Comparison of ENCODE assay signal across 24 cellular contexts in the genomic region with DNA sequence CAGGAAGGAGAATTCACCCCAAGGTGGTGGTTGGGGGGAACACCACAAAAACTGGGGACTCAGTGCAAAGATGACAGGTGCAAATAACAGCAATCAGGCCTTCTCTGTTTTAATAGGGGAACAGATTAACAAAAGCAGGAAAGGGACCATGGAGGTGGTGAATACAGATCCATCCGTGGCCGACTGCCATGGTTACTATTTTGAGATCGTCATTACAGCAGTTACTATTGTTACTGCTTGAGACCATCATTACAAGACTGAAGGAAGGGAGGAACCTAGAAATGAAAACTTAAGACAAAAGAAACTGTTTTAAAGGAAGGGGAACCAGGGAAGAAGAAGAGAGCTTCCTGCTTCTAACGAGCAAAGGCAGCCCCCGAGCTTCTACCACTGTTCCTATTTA.
A peak's percentile ranks its signal among the peaks of the same experiment; 100 is the strongest.
DNase-seq lines count a peak whose midpoint lies in the region; ATAC-seq and TF ChIP-seq lines count a peak whose summit lies in the region.
"Had no signal": no experiment of that assay in that cellular context is flagged by ENCODE, and none has a peak within 500 bp of the region (broad histone marks: within the 10 kb centered on the region; RNA-seq: fewer than 3 reads in every experiment).

No MANE protein-coding gene starts in this region.

- ATAC-seq in Right ventricle myocardium inferior (peak; percentile 48), left lung (no peak), upper lobe of right lung (no peak), HG03139 (IDR thresholded peaks at IDR 0.05; ENCODE audit: unreplicated experiment) (no peak)
- ATAC-seq: activated T-helper 17 cell treated with anti-CD3 and anti-CD28 coated beads, Interleukin-2, amount 50 U/mL, for 72 hours; body of pancreas; naive thymus-derived CD8-positive, alpha-beta T cell; SK-N-SH treated with all-trans-retinoic acid at 6 μM for 48 hours; stimulated activated memory B cell treated with anti-CD40 and anti-IgM and Interleukin-4, amounts not matched to agents 10 μg/mL and 1 μg/mL and 100 μg/mL, for 72 hours had no signal

- H3K36me3 Mint-ChIP-seq in endothelial cell (ENCODE audit: low read depth, unreplicated experiment) (no peaks in the 10 kb centered on the region), endodermal cell (ENCODE audit: low read depth) (peaks cover 9% of the 10 kb centered on the region)
- H3K36me3 Mint-ChIP-seq: activated naive CD4-positive, alpha-beta T cell treated with anti-CD3 and anti-CD28 coated beads, Interleukin-2, amount 10 ng/mL, durations not matched to agents 7 days and 5 days had no signal

- peaks cover 23% of the 10 kb centered on the region for H3K4me1 Mint-ChIP-seq in endothelial cell (ENCODE audit: unreplicated experiment)
- no peaks in the 10 kb centered on the region for H3K4me1 Mint-ChIP-seq in endodermal cell

- H3K27me3 ChIP-seq in left lung (no peaks in the 10 kb centered on the region), upper lobe of right lung (no peaks in the 10 kb centered on the region), endodermal cell (ENCODE audit: control insufficient read depth, insufficient read depth, low read length, poor library complexity, severe bottlenecking) (no peaks in the 10 kb centered on the region)
- H3K27me3 ChIP-seq: adrenal gland, body of pancreas had no signal

- H3K27me3 Mint-ChIP-seq in endothelial cell (ENCODE audit: unreplicated experiment) (peaks cover 7% of the 10 kb centered on the region), endodermal cell (ENCODE audit: insufficient read depth) (no peaks in the 10 kb centered on the region)
- H3K27me3 Mint-ChIP-seq: activated naive CD4-positive, alpha-beta T cell treated with anti-CD3 and anti-CD28 coated beads, Interleukin-2, amount 10 ng/mL, durations not matched to agents 7 days and 5 days; activated T-helper 17 cell treated with anti-CD3 and anti-CD28 coated beads, Interleukin-2, amount 50 U/mL, for 72 hours; CD4-positive, CD25-positive, alpha-beta regulatory T cell; naive thymus-derived CD8-positive, alpha-beta T cell; stimulated activated memory B cell treated with anti-CD40 and anti-IgM and Interleukin-4, amounts not matched to agents 10 μg/mL and 1 μg/mL and 100 μg/mL, for 72 hours had no signal

- DNase-seq in Right ventricle myocardium inferior (ENCODE audit: missing footprints) = no peak
- DNase-seq in cardiac septum (ENCODE audit: low spot score) = no peak
- DNase-seq in endothelial cell (ENCODE audit: low spot score) = peak; percentile 5
- DNase-seq in left lung = no peak
- no peak for DNase-seq in upper lobe of right lung
- no peak for DNase-seq in NCI-H146 (lab: John Stamatoyannopoulos, UW)
- DNase-seq in endodermal cell = no peak
- DNase-seq: 8988T; activated CD4-positive, alpha-beta T cell treated with anti-CD3 and anti-CD28 coated beads for 4 hours; activated naive CD4-positive, alpha-beta T cell treated with anti-CD3 and anti-CD28 coated beads, Interleukin-2, amount 10 ng/mL, durations not matched to agents 7 days and 5 days; CD4-positive, CD25-positive, alpha-beta regulatory T cell; naive thymus-derived CD8-positive, alpha-beta T cell; NCI-H1092 treated with DMSO at 0.1 percent for 48 hours; NCI-H187; NCI-H446 treated with DMSO at 0.1 percent for 48 hours; nucleus accumbens; OCI-M1; T-helper 2 cell had no signal

- H3K9ac ChIP-seq in endodermal cell (ENCODE audit: extremely low read depth, low read length, poor library complexity, severe bottlenecking) = no peak overlapping the region

- H3K9me3 ChIP-seq in left lung = no peaks in the 10 kb centered on the region
- H3K9me3 ChIP-seq in upper lobe of right lung = no peaks in the 10 kb centered on the region
- H3K9me3 ChIP-seq in endodermal cell (ENCODE audit: control insufficient read depth, low read length) = peaks cover 18% of the 10 kb centered on the region
- H3K9me3 ChIP-seq: adrenal gland, body of pancreas had no signal

- H3K27ac ChIP-seq in left lung (peak overlapping the region; percentile 55 to 69), upper lobe of right lung (peak overlapping the region; percentile 32), endodermal cell (ENCODE audit: low read depth, low read length) (no peak overlapping the region)
- H3K27ac ChIP-seq: adrenal gland, body of pancreas had no signal

- 93 to 94% methylated on average over 5 of the region's 5 CpGs for WGBS in endodermal cell (ENCODE audit: insufficient coverage in 1 of 2, insufficient read length in 1 of 2), 2 experiments

- H3K4me3 Mint-ChIP-seq in endothelial cell (ENCODE audit: unreplicated experiment) = no peak overlapping the region
- no peak overlapping the region for H3K4me3 Mint-ChIP-seq in endodermal cell
- H3K4me3 Mint-ChIP-seq: activated naive CD4-positive, alpha-beta T cell treated with anti-CD3 and anti-CD28 coated beads, Interleukin-2, amount 10 ng/mL, durations not matched to agents 7 days and 5 days; activated T-helper 17 cell treated with anti-CD3 and anti-CD28 coated beads, Interleukin-2, amount 50 U/mL, for 72 hours; CD4-positive, CD25-positive, alpha-beta regulatory T cell; naive thymus-derived CD8-positive, alpha-beta T cell; stimulated activated memory B cell treated with anti-CD40 and anti-IgM and Interleukin-4, amounts not matched to agents 10 μg/mL and 1 μg/mL and 100 μg/mL, for 72 hours had no signal

- H3K27ac Mint-ChIP-seq in endothelial cell (ENCODE audit: unreplicated experiment) (peak overlapping the region; percentile 96), endodermal cell (no peak overlapping the region)
- H3K27ac Mint-ChIP-seq: activated naive CD4-positive, alpha-beta T cell treated with anti-CD3 and anti-CD28 coated beads, Interleukin-2, amount 10 ng/mL, durations not matched to agents 7 days and 5 days; activated T-helper 17 cell treated with anti-CD3 and anti-CD28 coated beads, Interleukin-2, amount 50 U/mL, for 72 hours; CD4-positive, CD25-positive, alpha-beta regulatory T cell; stimulated activated memory B cell treated with anti-CD40 and anti-IgM and Interleukin-4, amounts not matched to agents 10 μg/mL and 1 μg/mL and 100 μg/mL, for 72 hours had no signal

- intact Hi-C loops in Right ventricle myocardium inferior (cut with DNase I) (no loop called here), cardiac septum (cut with DNase I) (no loop called here), left lung (cut with DNase I) (no loop called here), upper lobe of right lung (cut with DNase I) (no loop called here)

- H3K4me3 ChIP-seq in left lung = no peak overlapping the region
- H3K4me3 ChIP-seq in upper lobe of right lung = no peak overlapping the region
- H3K4me3 ChIP-seq in endodermal cell (ENCODE audit: low read length) = no peak overlapping the region
- H3K4me3 ChIP-seq: adrenal gland, body of pancreas had no signal

- H3K9me3 Mint-ChIP-seq in endothelial cell (ENCODE audit: unreplicated experiment) (no peaks in the 10 kb centered on the region), endodermal cell (peaks cover 8% of the 10 kb centered on the region)
- H3K9me3 Mint-ChIP-seq: activated naive CD4-positive, alpha-beta T cell treated with anti-CD3 and anti-CD28 coated beads, Interleukin-2, amount 10 ng/mL, durations not matched to agents 7 days and 5 days; activated T-helper 17 cell treated with anti-CD3 and anti-CD28 coated beads, Interleukin-2, amount 50 U/mL, for 72 hours had no signal

- TF ChIP-seq CTCF in endothelial cell (IDR thresholded peaks at IDR 0.05; ENCODE audit: unreplicated experiment) = no peak
- TF ChIP-seq CTCF in left lung (IDR thresholded peaks at IDR 0.05) = no peak
- no peak for TF ChIP-seq CTCF in upper lobe of right lung (IDR thresholded peaks at IDR 0.05)
- no peak for TF ChIP-seq CTCF in endodermal cell (conservative IDR thresholded peaks at IDR 0.05)

- H3K36me3 ChIP-seq in left lung = no peaks in the 10 kb centered on the region
- H3K36me3 ChIP-seq in upper lobe of right lung = no peaks in the 10 kb centered on the region
- no peaks in the 10 kb centered on the region for H3K36me3 ChIP-seq in endodermal cell (ENCODE audit: control insufficient read depth, insufficient read depth, low read length)
- H3K36me3 ChIP-seq: adrenal gland had no signal

- H3K4me1 ChIP-seq in left lung = peaks cover 0 to 4% of the 10 kb centered on the region in 2 donors
- H3K4me1 ChIP-seq in upper lobe of right lung = peaks cover 5% of the 10 kb centered on the region
- no peaks in the 10 kb centered on the region for H3K4me1 ChIP-seq in endodermal cell (ENCODE audit: control insufficient read depth, insufficient read depth, low read length)
